In genomic region chr15:57160823-57161560, GRCh38 we compare ENCODE assay signal across 22 cellular contexts.
DNase-seq lines count a peak whose midpoint lies in the region; ATAC-seq and TF ChIP-seq lines count a peak whose summit lies in the region.
"Had no signal": no experiment of that assay in that cellular context is flagged by ENCODE, and none has a peak within 500 bp of the region (broad histone marks: within the 10 kb centered on the region; RNA-seq: fewer than 3 reads in every experiment).

No MANE protein-coding gene starts in this region.

- H3K4me3 ChIP-seq in AG10803 (ENCODE audit: low read length) = no peak overlapping the region
- H3K4me3 ChIP-seq: gastrocnemius medialis, mucosa of descending colon, tibial nerve had no signal

- H3K4me3 Mint-ChIP-seq in mesothelial cell of epicardium = no peak overlapping the region
- H3K4me3 Mint-ChIP-seq: activated CD4-positive, alpha-beta T cell treated with anti-CD3 and anti-CD28 coated beads for 36 hours had no signal

- peak overlapping the region; percentile 28 for H3K27ac Mint-ChIP-seq in mesothelial cell of epicardium
- H3K27ac Mint-ChIP-seq: activated CD4-positive, alpha-beta T cell treated with anti-CD3 and anti-CD28 coated beads for 36 hours had no signal

- H3K4me1 Mint-ChIP-seq in mesothelial cell of epicardium = peaks cover 25% of the 10 kb centered on the region
- H3K4me1 Mint-ChIP-seq: activated CD4-positive, alpha-beta T cell treated with anti-CD3 and anti-CD28 coated beads for 36 hours had no signal

- H3K27me3 Mint-ChIP-seq in mesothelial cell of epicardium (ENCODE audit: low read depth) = no peaks in the 10 kb centered on the region
- H3K27me3 Mint-ChIP-seq: activated CD4-positive, alpha-beta T cell treated with anti-CD3 and anti-CD28 coated beads for 36 hours had no signal

- H3K36me3 Mint-ChIP-seq in mesothelial cell of epicardium = peaks cover 11% of the 10 kb centered on the region

- no peak for TF ChIP-seq CTCF in AG10803 (conservative IDR thresholded peaks at IDR 0.05; ENCODE audit: low read length)
- TF ChIP-seq CTCF in mesothelial cell of epicardium (IDR thresholded peaks at IDR 0.05; ENCODE audit: unreplicated experiment) = no peak

- no peak for ATAC-seq in HG02759 (IDR thresholded peaks at IDR 0.05; ENCODE audit: unreplicated experiment)
- ATAC-seq: activated CD4-positive, alpha-beta T cell treated with anti-CD3 and anti-CD28 coated beads for 36 hours; gastrocnemius medialis; left lobe of liver; mucosa of descending colon had no signal

- DNase-seq in AG10803 (ENCODE audit: low read depth) = peak; percentile 80
- DNase-seq in LHCN-M2 (ENCODE audit: low read depth) = peak; percentile 30
- peak; percentile 40 for DNase-seq in amniotic stem cell (lab: John Stamatoyannopoulos, UW)
- no peak for DNase-seq in mesothelial cell of epicardium (ENCODE audit: low spot score in 2 of 2, unreplicated experiment in 2 of 2)
- DNase-seq in NCI-H1092 (lab: John Stamatoyannopoulos, UW) = no peak
- DNase-seq in OCI-M2 (lab: John Stamatoyannopoulos, UW; ENCODE audit: unreplicated experiment) = no peak
- no peak for DNase-seq in middle frontal gyrus (ENCODE audit: extremely low spot score, low spot score)
- DNase-seq: activated CD4-positive, alpha-beta T cell treated with anti-CD3 and anti-CD28 coated beads for 36 hours; activated gamma-delta T cell; anterior cingulate cortex; DND-41; gastrocnemius medialis; H7; mucosa of descending colon; NCI-H1105 treated with DMSO at 0.1 percent for 48 hours; NCI-H524 treated with DMSO at 0.1 percent for 48 hours; retina; stimulated activated naive CD4-positive, alpha-beta T cell treated with Interleukin-2 at 50 U/mL for 16 hours; T1000 had no signal

- peaks cover 6% of the 10 kb centered on the region for H3K9me3 Mint-ChIP-seq in mesothelial cell of epicardium

Comparison
In these comparisons a context has a peak if more than half of its experiments do, and no peak if none do; other contexts are left out.
1. DNase-seq: peak in AG10803 (single experiment), LHCN-M2 (single experiment) and amniotic stem cell (single experiment); none in mesothelial cell of epicardium (0 of 2), NCI-H1092 (single experiment), OCI-M2 (single experiment) and middle frontal gyrus (single experiment).